ENCODE assay signal across 1 cellular context in genomic region chr1:50421366-50421748, GRCh38.
TF ChIP-seq lines count a peak whose summit lies in the region.

No MANE protein-coding gene starts in this region.

TF ChIP-seq in neural cell, 6 proteins besides CTCF, POLR2A, EP300 and RAD21 (continued from another document):
- TF ChIP-seq REST (IDR thresholded peaks at IDR 0.05; ENCODE audit: borderline replicate concordance) (no peak), MXI1 (conservative IDR thresholded peaks at IDR 0.05; ENCODE audit: poor library complexity, severe bottlenecking) (peak; percentile 8)
